Comparison of ENCODE assay signal across 1 cellular context in genomic region chr22:37849089-37849751, GRCh38.
A peak's percentile ranks its signal among the peaks of the same experiment; 100 is the strongest.
TF ChIP-seq lines count a peak whose summit lies in the region.

Gene EIF3L (plus strand): TSS chr22:37849419. CDS start chr22:37849450, 31 bp downstream.

TF ChIP-seq in HCT116, 20 proteins besides CTCF, POLR2A, EP300 and RAD21 (continued from another document):
- no peak for TF ChIP-seq REST (IDR thresholded peaks at IDR 0.05; ENCODE audit: low read depth)
- peak; percentile 73; the same call in 1 of the 2 replicates for TF ChIP-seq ZFX (IDR thresholded peaks at IDR 0.05)
- TF ChIP-seq EGR1 (IDR thresholded peaks at IDR 0.05; ENCODE audit: low read depth): 0 out of 2 replicates have a peak, but pooled peaks have one; percentile 47
- no peak for TF ChIP-seq CEBPB (IDR thresholded peaks at IDR 0.05; ENCODE audit: low read depth)
- TF ChIP-seq TCF7L2 (IDR thresholded peaks at IDR 0.05; ENCODE audit: borderline replicate concordance, extremely low read depth, insufficient read depth, insufficient read length): no peak
- TF ChIP-seq ELF1 (IDR thresholded peaks at IDR 0.05; ENCODE audit: borderline replicate concordance, low read depth): peak; percentile 85; the same call in 1 of the 2 replicates
- peak; percentile 93 for TF ChIP-seq YY1 (IDR thresholded peaks at IDR 0.05; ENCODE audit: extremely low read depth, insufficient replicate concordance, low read depth, low read length)
- TF ChIP-seq EZH2phosphoT487 (IDR thresholded peaks at IDR 0.05; ENCODE audit: borderline replicate concordance): no peak
- no peak for TF ChIP-seq ZBTB33 (IDR thresholded peaks at IDR 0.05; ENCODE audit: extremely low read depth, insufficient replicate concordance, low read length)
